In genomic region chr2:227783404-227784138, GRCh38 we compare ENCODE assay signal across 9 cellular contexts. TPM values are rescaled to one million over a fixed set of nuclear protein-coding genes. Genes with fewer than 3 reads are reported as not detected.
A peak's percentile ranks its signal among the peaks of the same experiment; 100 is the strongest.
DNase-seq lines count a peak whose midpoint lies in the region; ATAC-seq and TF ChIP-seq lines count a peak whose summit lies in the region.
"Had no signal": no experiment of that assay in that cellular context is flagged by ENCODE, and none has a peak within 500 bp of the region (broad histone marks: within the 10 kb centered on the region; RNA-seq: fewer than 3 reads in every experiment).

No MANE protein-coding gene starts in this region.

- intact Hi-C loops in activated T-helper 2 cell treated with anti-CD3 and anti-CD28 coated beads, Interferon-gamma antibody, Interleukin-2, Interleukin-4, amounts not matched to agents 10 μg/mL and 5 μg/mL and 100 μg/mL, durations not matched to agents 14 hours and 24 hours and 36 hours (cut with micrococcal nuclease), result loop anchor here (1.0 to 2.0 kb wide), 2 partner anchors 35 to 458 kb away; partner anchors contain the start of gene MFF

- H3K4me3 Mint-ChIP-seq in activated T-helper 2 cell treated with anti-CD3 and anti-CD28 coated beads, Interferon-gamma antibody, Interleukin-2, Interleukin-4, amounts not matched to agents 10 μg/mL and 5 μg/mL and 100 μg/mL, durations not matched to agents 14 hours and 24 hours and 36 hours (ENCODE audit: low read depth), result peak overlapping the region; percentile 22

- H3K4me3 ChIP-seq in BLaER1 (no peak overlapping the region), mesendoderm (ENCODE audit: low read length) (no peak overlapping the region)

- no peak overlapping the region for H3K56ac ChIP-seq in mesendoderm (ENCODE audit: low read length)

- H2BK120ac ChIP-seq in mesendoderm (ENCODE audit: low read depth, low read length), result no peak overlapping the region

- no peaks in the 10 kb centered on the region for H3K79me2 ChIP-seq in mesendoderm (ENCODE audit: control insufficient read depth, insufficient read depth, low read length)

- H4K20me1 ChIP-seq in BLaER1, result no peaks in the 10 kb centered on the region

- TF ChIP-seq POLR2A in GM19193 (IDR thresholded peaks at IDR 0.05; ENCODE audit: extremely low read depth, insufficient read depth, insufficient read length), result peak; percentile 37

- H3K9ac ChIP-seq in BLaER1 (no peak overlapping the region), mesendoderm (ENCODE audit: low read length) (no peak overlapping the region)

- H3K27ac ChIP-seq in BLaER1 (no peak overlapping the region), mesendoderm (ENCODE audit: low read depth, low read length) (no peak overlapping the region)

- WGBS in mesendoderm (ENCODE audit: extremely low coverage, insufficient coverage, low lambda C conversion rate), result no CpG with 5 or more reads among the region's 12 CpGs

- H3K27me3 ChIP-seq in BLaER1 (no peaks in the 10 kb centered on the region), mesendoderm (ENCODE audit: insufficient read depth, low read length, poor library complexity) (no peaks in the 10 kb centered on the region)

- peaks cover 12% of the 10 kb centered on the region for H3K4me1 Mint-ChIP-seq in activated T-helper 2 cell treated with anti-CD3 and anti-CD28 coated beads, Interferon-gamma antibody, Interleukin-2, Interleukin-4, amounts not matched to agents 10 μg/mL and 5 μg/mL and 100 μg/mL, durations not matched to agents 14 hours and 24 hours and 36 hours (ENCODE audit: low read depth)

- H3K36me3 Mint-ChIP-seq in activated T-helper 2 cell treated with anti-CD3 and anti-CD28 coated beads, Interferon-gamma antibody, Interleukin-2, Interleukin-4, amounts not matched to agents 10 μg/mL and 5 μg/mL and 100 μg/mL, durations not matched to agents 14 hours and 24 hours and 36 hours (ENCODE audit: low read depth), result no peaks in the 10 kb centered on the region

- H3K4me1 ChIP-seq in BLaER1 (peaks cover 20% of the 10 kb centered on the region), mesendoderm (ENCODE audit: control insufficient read depth, low read depth, low read length) (no peaks in the 10 kb centered on the region)

- H3K23ac ChIP-seq in mesendoderm (ENCODE audit: low read length), result no peak overlapping the region

- no peaks in the 10 kb centered on the region for H3K9me3 Mint-ChIP-seq in activated T-helper 2 cell treated with anti-CD3 and anti-CD28 coated beads, Interferon-gamma antibody, Interleukin-2, Interleukin-4, amounts not matched to agents 10 μg/mL and 5 μg/mL and 100 μg/mL, durations not matched to agents 14 hours and 24 hours and 36 hours

- ATAC-seq in HG03095 (IDR thresholded peaks at IDR 0.05; ENCODE audit: unreplicated experiment), result peak; percentile 99

- H3K79me1 ChIP-seq in mesendoderm (ENCODE audit: low read length), result no peaks in the 10 kb centered on the region

- no peaks in the 10 kb centered on the region for H3K27me3 Mint-ChIP-seq in activated T-helper 2 cell treated with anti-CD3 and anti-CD28 coated beads, Interferon-gamma antibody, Interleukin-2, Interleukin-4, amounts not matched to agents 10 μg/mL and 5 μg/mL and 100 μg/mL, durations not matched to agents 14 hours and 24 hours and 36 hours (ENCODE audit: low read depth)

- no peak overlapping the region for H3K18ac ChIP-seq in mesendoderm (ENCODE audit: low read length)

- H3K9me3 ChIP-seq in BLaER1, result no peaks in the 10 kb centered on the region

- H3K36me3 ChIP-seq in BLaER1 (no peaks in the 10 kb centered on the region), mesendoderm (ENCODE audit: control insufficient read depth, insufficient read depth, low read length) (no peaks in the 10 kb centered on the region)

- H4K8ac ChIP-seq in mesendoderm (ENCODE audit: low read depth, low read length), result no peak overlapping the region

- no peak for DNase-seq in activated T-helper 2 cell treated with anti-CD3 and anti-CD28 coated beads, Interferon-gamma antibody, Interleukin-2, Interleukin-4, amounts not matched to agents 10 μg/mL and 5 μg/mL and 100 μg/mL, durations not matched to agents 14 hours and 24 hours and 36 hours (ENCODE audit: low spot score)
- DNase-seq in mesendoderm, result no peak
- no peak for DNase-seq in effector CD8-positive, alpha-beta T cell (lab: John Stamatoyannopoulos, UW)
- no peak for DNase-seq in COR-L47 (lab: John Stamatoyannopoulos, UW)
- no peak for DNase-seq in NCI-H526 treated with DMSO at 0.1 percent for 48 hours (lab: John Stamatoyannopoulos, UW)

- H2BK15ac ChIP-seq in mesendoderm (replicated peaks; ENCODE audit: low read depth), result no peak overlapping the region

- H3K27ac Mint-ChIP-seq in activated T-helper 2 cell treated with anti-CD3 and anti-CD28 coated beads, Interferon-gamma antibody, Interleukin-2, Interleukin-4, amounts not matched to agents 10 μg/mL and 5 μg/mL and 100 μg/mL, durations not matched to agents 14 hours and 24 hours and 36 hours, result peak overlapping the region; percentile 19

- H4K5ac ChIP-seq in mesendoderm (ENCODE audit: low read length), result no peak overlapping the region

- H3K4me2 ChIP-seq in BLaER1 (peak overlapping the region; percentile 61), mesendoderm (ENCODE audit: low read length) (no peak overlapping the region)

- no peak overlapping the region for H2BK5ac ChIP-seq in mesendoderm (ENCODE audit: low read length)

- H3K4ac ChIP-seq in mesendoderm (ENCODE audit: low read depth, low read length), result no peak overlapping the region

- no peak overlapping the region for H2AK5ac ChIP-seq in mesendoderm (ENCODE audit: low read length)

RNA-seq across cellular contexts. Expression of gene CCL20, which starts 30.1 kb away (rescaled TPM):
- total RNA-seq in activated T-helper 2 cell treated with anti-CD3 and anti-CD28 coated beads, Interferon-gamma antibody, Interleukin-2, Interleukin-4, amounts not matched to agents 10 μg/mL and 5 μg/mL and 100 μg/mL, durations not matched to agents 14 hours and 24 hours and 36 hours, result 1.4 and 2.0 TPM in 2 replicates
- 0.13 TPM for polyA plus RNA-seq in mesendoderm (2013, experiment 1 of 2)
- 0.20 TPM for polyA plus RNA-seq in mesendoderm (2013, experiment 2 of 2)

RNA-seq across cellular contexts. Expression of gene SCYGR8, which starts 37.9 kb away (rescaled TPM):
- total RNA-seq in activated T-helper 2 cell treated with anti-CD3 and anti-CD28 coated beads, Interferon-gamma antibody, Interleukin-2, Interleukin-4, amounts not matched to agents 10 μg/mL and 5 μg/mL and 100 μg/mL, durations not matched to agents 14 hours and 24 hours and 36 hours, result not detected in 2 replicates
- not detected for polyA plus RNA-seq in mesendoderm (2013, experiment 1 of 2)
- polyA plus RNA-seq in mesendoderm (2013, experiment 2 of 2), result not detected
- polyA plus RNA-seq: esophagus had no signal

RNA-seq across cellular contexts. Expression of gene SCYGR7, which starts 55.4 kb away (rescaled TPM):
- total RNA-seq in activated T-helper 2 cell treated with anti-CD3 and anti-CD28 coated beads, Interferon-gamma antibody, Interleukin-2, Interleukin-4, amounts not matched to agents 10 μg/mL and 5 μg/mL and 100 μg/mL, durations not matched to agents 14 hours and 24 hours and 36 hours, result not detected in 2 replicates
- polyA plus RNA-seq in mesendoderm (2013, experiment 1 of 2), result not detected
- polyA plus RNA-seq in mesendoderm (2013, experiment 2 of 2), result not detected
- polyA plus RNA-seq: esophagus had no signal

RNA-seq across cellular contexts. Expression of gene SCYGR6, which starts 59.0 kb away (rescaled TPM):
- total RNA-seq in activated T-helper 2 cell treated with anti-CD3 and anti-CD28 coated beads, Interferon-gamma antibody, Interleukin-2, Interleukin-4, amounts not matched to agents 10 μg/mL and 5 μg/mL and 100 μg/mL, durations not matched to agents 14 hours and 24 hours and 36 hours, result not detected in 2 replicates
- not detected for polyA plus RNA-seq in mesendoderm (2013, experiment 1 of 2)
- not detected for polyA plus RNA-seq in mesendoderm (2013, experiment 2 of 2)
- polyA plus RNA-seq: esophagus had no signal
